9 cellular contexts compared by ENCODE assay signal in genomic region chr11:78039391-78039918, GRCh38. TPM values are rescaled to one million over a fixed set of nuclear protein-coding genes. Genes with fewer than 3 reads are reported as not detected.
DNase-seq lines count a peak whose midpoint lies in the region; ATAC-seq and TF ChIP-seq lines count a peak whose summit lies in the region.
"Had no signal": no experiment of that assay in that cellular context is flagged by ENCODE, and none has a peak within 500 bp of the region (broad histone marks: within the 10 kb centered on the region; RNA-seq: fewer than 3 reads in every experiment).

No MANE protein-coding gene starts in this region.

- H3K9me3 ChIP-seq in prostate gland = no peaks in the 10 kb centered on the region

- no peaks in the 10 kb centered on the region for H3K36me3 Mint-ChIP-seq in brain
- no peaks in the 10 kb centered on the region for H3K36me3 Mint-ChIP-seq in nephron (ENCODE audit: low read depth)

- 75% methylated on average over 4 of the region's 4 CpGs for WGBS in prostate gland

- H3K4me3 ChIP-seq in prostate gland = no peak overlapping the region

- TF ChIP-seq CTCF in brain (conservative IDR thresholded peaks at IDR 0.05) = no peak
- TF ChIP-seq CTCF in nephron (IDR thresholded peaks at IDR 0.05; ENCODE audit: unreplicated experiment in 3 of 3) = no peak
- no peak for TF ChIP-seq CTCF in prostate gland (IDR thresholded peaks at IDR 0.05)

- intact Hi-C loops in prostate gland (cut with DNase I) = no loop called here

- H3K27ac Mint-ChIP-seq in brain (peak overlapping the region; percentile 3 to 97 (median 94)), nephron (peak overlapping the region; percentile 89 to 96 (median 94))

- H3K9me3 Mint-ChIP-seq in brain (peaks cover 0 to 4% (median 0%) of the 10 kb centered on the region in 5 experiments), nephron (no peaks in the 10 kb centered on the region)

- H3K27me3 ChIP-seq in prostate gland (replicated peaks; ENCODE audit: insufficient read depth) = no peaks in the 10 kb centered on the region

- no peak overlapping the region for H3K27ac ChIP-seq in prostate gland

- H3K4me1 Mint-ChIP-seq in brain = peaks cover 51% of the 10 kb centered on the region
- peaks cover 48% of the 10 kb centered on the region for H3K4me1 Mint-ChIP-seq in nephron

- DNase-seq in DMS79 (lab: John Stamatoyannopoulos, UW) (peak; percentile 72), prostate gland (ENCODE audit: low spot score) (no peak), NCI-H446 (lab: John Stamatoyannopoulos, UW) (no peak), DMS153 treated with DMSO at 0.1 percent for 48 hours (lab: John Stamatoyannopoulos, UW; ENCODE audit: unreplicated experiment) (no peak), NCI-H2196 treated with DMSO at 0.1 percent for 48 hours (lab: John Stamatoyannopoulos, UW; ENCODE audit: unreplicated experiment) (no peak)
- DNase-seq: NCI-H524 treated with DMSO at 0.1 percent for 48 hours had no signal

- H3K4me1 ChIP-seq in prostate gland (replicated peaks) = no peaks in the 10 kb centered on the region

- no peak for TF ChIP-seq POLR2A in prostate gland (IDR thresholded peaks at IDR 0.05)

- peak; percentile 9 for ATAC-seq in HG03175 (IDR thresholded peaks at IDR 0.05; ENCODE audit: unreplicated experiment)

- H3K27me3 Mint-ChIP-seq in brain (no peaks in the 10 kb centered on the region), nephron (ENCODE audit: low read depth) (peaks cover 3% of the 10 kb centered on the region)

- no peaks in the 10 kb centered on the region for H3K36me3 ChIP-seq in prostate gland

- peak overlapping the region in 2 of 5 experiments; percentile 21 to 65 for H3K4me3 Mint-ChIP-seq in brain
- no peak overlapping the region for H3K4me3 Mint-ChIP-seq in nephron

RNA-seq across cellular contexts. Expression of gene KCTD14, which starts 16.4 kb away (rescaled TPM):
- 31.0 TPM for polyA plus RNA-seq in brain (ENCODE audit: insufficient read depth, low read depth, low replicate concordance)
- 10 to 100 TPM in 1 of 2 donors, 1 to 10 TPM in 1; 3.6 to 16.8 TPM for total RNA-seq in prostate gland

RNA-seq across cellular contexts. Expression of gene THRSP, which starts 24.2 kb away (rescaled TPM):
- 1.4 TPM for polyA plus RNA-seq in brain (ENCODE audit: insufficient read depth, low read depth, low replicate concordance)
- total RNA-seq in prostate gland = not detected

RNA-seq across cellular contexts. Expression of gene NDUFC2, which starts 40.2 kb away (rescaled TPM):
- polyA plus RNA-seq in brain (ENCODE audit: insufficient read depth, low read depth, low replicate concordance) = 335 TPM
- 100 to 1,000 TPM; 119 to 193 TPM for total RNA-seq in prostate gland

RNA-seq across cellular contexts. Expression of gene INTS4, which starts 45.0 kb away (rescaled TPM):
- polyA plus RNA-seq in brain (ENCODE audit: insufficient read depth, low read depth, low replicate concordance) = 27.7 TPM
- total RNA-seq in prostate gland = 10 to 100 TPM; 30.1 to 31.0 TPM
